25 cellular contexts compared by ENCODE assay signal in genomic region chr12:58959639-58960300, GRCh38. TPM values are rescaled to one million over a fixed set of nuclear protein-coding genes. Genes with fewer than 3 reads are reported as not detected.
DNase-seq lines count a peak whose midpoint lies in the region; ATAC-seq, FAIRE-seq and TF ChIP-seq lines count a peak whose summit lies in the region.
"Had no signal": no experiment of that assay in that cellular context is flagged by ENCODE, and none has a peak within 500 bp of the region (broad histone marks: within the 10 kb centered on the region; RNA-seq: fewer than 3 reads in every experiment).

No MANE protein-coding gene starts in this region.

- no peaks in the 10 kb centered on the region for H3K36me3 Mint-ChIP-seq in astrocyte (ENCODE audit: low read depth, unreplicated experiment)
- H3K36me3 Mint-ChIP-seq: CD4-positive, alpha-beta memory T cell had no signal

- no peak overlapping the region for H3K23ac ChIP-seq in IMR-90 (ENCODE audit: low read depth, low read length)

- intact Hi-C loops in IMR-90 (cut with micrococcal nuclease) (no loop called here), left colon (cut with DNase I, micrococcal nuclease) (no loop called here), transverse colon (cut with DNase I; ENCODE audit: low total_unique reads) (no loop called here)

- H3K27ac Mint-ChIP-seq in astrocyte (ENCODE audit: unreplicated experiment): no peak overlapping the region
- H3K27ac Mint-ChIP-seq: CD4-positive, alpha-beta memory T cell; HFFc6 had no signal

- no peak overlapping the region for H2AFZ ChIP-seq in IMR-90 (replicated peaks; ENCODE audit: low read length, poor library complexity)
- no peak overlapping the region for H2AFZ ChIP-seq in astrocyte (ENCODE audit: low read depth, low read length)

- TF ChIP-seq POLR2A in IMR-90 (IDR thresholded peaks at IDR 0.05; ENCODE audit: low read depth, low read length) (no peak), transverse colon (IDR thresholded peaks at IDR 0.05) (no peak)

- 0 out of 2 replicates have a peak overlapping the region, but pooled peaks have one; percentile 39 for H2AK5ac ChIP-seq in IMR-90 (ENCODE audit: low read depth, low read length)

- H3K4me2 ChIP-seq in IMR-90 (ENCODE audit: low read depth, low read length) (peak overlapping the region; percentile 28; the same call in 1 of the 2 replicates), astrocyte (ENCODE audit: low read length) (no peak overlapping the region)
- H3K4me2 ChIP-seq: BLaER1 treated with 17β-estradiol and CSF1 and Interleukin-3, amounts not matched to agents 10 nM and 100 nM had no signal

- H3K56ac ChIP-seq in IMR-90 (ENCODE audit: extremely low read depth, insufficient read depth, low read length): no peak overlapping the region

- BruUV-seq in IMR-90 (replicated peaks; lab: Mats Ljungman, UMichigan): no TSS peak

- no peaks in the 10 kb centered on the region for H4K20me1 ChIP-seq in IMR-90 (ENCODE audit: insufficient read depth, low read length)
- no peaks in the 10 kb centered on the region for H4K20me1 ChIP-seq in astrocyte (ENCODE audit: insufficient read depth, low read length)
- H4K20me1 ChIP-seq: BLaER1 treated with 17β-estradiol and CSF1 and Interleukin-3, amounts not matched to agents 10 nM and 100 nM had no signal

- H3K4me1 ChIP-seq in IMR-90 (ENCODE audit: control insufficient read depth, insufficient read depth, low read length) (peaks cover 7% of the 10 kb centered on the region), astrocyte (ENCODE audit: insufficient read depth, low read length) (no peaks in the 10 kb centered on the region), transverse colon (peaks cover 0 to 36% (median 9%) of the 10 kb centered on the region in 4 donors)
- H3K4me1 ChIP-seq: BLaER1 treated with 17β-estradiol and CSF1 and Interleukin-3, amounts not matched to agents 10 nM and 100 nM had no signal

- dilution Hi-C loops in IMR-90 (cut with HindIII; ENCODE audit: low sequenced_read_pairs, unreplicated experiment): no loop called here

- H3K27me3 Mint-ChIP-seq in astrocyte (ENCODE audit: low read depth, unreplicated experiment): no peaks in the 10 kb centered on the region
- H3K27me3 Mint-ChIP-seq: CD4-positive, alpha-beta memory T cell had no signal

- TF ChIP-seq EP300 in transverse colon (IDR thresholded peaks at IDR 0.05; ENCODE audit: low read depth): no peak

- H3K4ac ChIP-seq in IMR-90 (ENCODE audit: low read depth, low read length): no peak overlapping the region

- no peak for FAIRE-seq in astrocyte (lab: Jason Lieb, UNC)
- FAIRE-seq: GM19239 had no signal

- no peak overlapping the region for H2AK9ac ChIP-seq in IMR-90 (replicated peaks; ENCODE audit: low read depth, low read length, poor library complexity)

- no peaks in the 10 kb centered on the region for H3K9me3 Mint-ChIP-seq in astrocyte (ENCODE audit: unreplicated experiment)
- H3K9me3 Mint-ChIP-seq: HFFc6 had no signal

- no peak overlapping the region for H3K14ac ChIP-seq in IMR-90 (replicated peaks; ENCODE audit: low read depth, low read length)

- no peak overlapping the region for H3K4me3 Mint-ChIP-seq in astrocyte (ENCODE audit: unreplicated experiment)
- H3K4me3 Mint-ChIP-seq: CD4-positive, alpha-beta memory T cell; HFFc6 had no signal

- H3K9me3 ChIP-seq in IMR-90 (ENCODE audit: control insufficient read depth, insufficient read depth, low read length): no peaks in the 10 kb centered on the region
- no peaks in the 10 kb centered on the region for H3K9me3 ChIP-seq in astrocyte (ENCODE audit: insufficient read depth, low read depth, low read length)
- no peaks in the 10 kb centered on the region for H3K9me3 ChIP-seq in transverse colon
- H3K9me3 ChIP-seq: BLaER1 treated with 17β-estradiol and CSF1 and Interleukin-3, amounts not matched to agents 10 nM and 100 nM had no signal

- H2BK20ac ChIP-seq in IMR-90 (ENCODE audit: low read depth, low read length): peak overlapping the region; percentile 59

- H2BK120ac ChIP-seq in IMR-90 (ENCODE audit: low read depth, low read length): peak overlapping the region; percentile 10; the same call in 1 of the 2 replicates

- H4K5ac ChIP-seq in IMR-90 (ENCODE audit: low read depth, low read length): no peak overlapping the region

- CTCF ChIA-PET in IMR-90 (lab: Yijun Ruan, JAX): interaction anchor here (1.3 kb wide), 1 partner anchor 11 kb away, joined by 4 read pairs; no protein-coding TSS in a partner anchor

- no peak overlapping the region for H3K4me3 ChIP-seq in IMR-90 (ENCODE audit: insufficient read depth, low read depth, low read length)
- H3K4me3 ChIP-seq in astrocyte (ENCODE audit: insufficient read depth, low read depth, low read length): no peak overlapping the region
- no peak overlapping the region for H3K4me3 ChIP-seq in transverse colon
- H3K4me3 ChIP-seq: BLaER1 treated with 17β-estradiol and CSF1 and Interleukin-3, amounts not matched to agents 10 nM and 100 nM had no signal

- no peak overlapping the region for H4K91ac ChIP-seq in IMR-90 (ENCODE audit: insufficient read depth, low read depth, low read length)

- in situ Hi-C loops in IMR-90 (cut with MboI; ENCODE audit: low sequenced_read_pairs) (no loop called here), transverse colon (cut with MboI; ENCODE audit: low pct_ligation_motif_present in 1 of 4, low pct_unique_long_range_greater_than_20kb in 1 of 4, low sequenced_read_pairs in 3 of 4) (no loop called here)

- no peak overlapping the region for H4K8ac ChIP-seq in IMR-90 (ENCODE audit: low read depth in 2 of 2, low read length in 2 of 2)

- no peaks in the 10 kb centered on the region for H3K79me1 ChIP-seq in IMR-90 (ENCODE audit: low read depth in 1 of 2, low read length in 2 of 2)

- no CpG with 5 or more reads among the region's 1 CpG for WGBS in IMR-90 (ENCODE audit: extremely low coverage in 2 of 2, insufficient read length in 1 of 2), 2 experiments
- WGBS in transverse colon (ENCODE audit: low coverage in 1 of 2), 2 donors: 39 to 52% methylated on average over 1 of the region's 1 CpG

- no peak overlapping the region for H3K18ac ChIP-seq in IMR-90 (ENCODE audit: low read depth, low read length)

- no peaks in the 10 kb centered on the region for H3K36me3 ChIP-seq in IMR-90 (ENCODE audit: control insufficient read depth, insufficient read depth, low read length)
- no peaks in the 10 kb centered on the region for H3K36me3 ChIP-seq in astrocyte (ENCODE audit: insufficient read depth, low read length)
- no peaks in the 10 kb centered on the region for H3K36me3 ChIP-seq in transverse colon
- H3K36me3 ChIP-seq: BLaER1 treated with 17β-estradiol and CSF1 and Interleukin-3, amounts not matched to agents 10 nM and 100 nM had no signal

- no peaks in the 10 kb centered on the region for H3K27me3 ChIP-seq in IMR-90 (ENCODE audit: control insufficient read depth, insufficient read depth, low read length)
- H3K27me3 ChIP-seq in astrocyte (ENCODE audit: insufficient read depth, low read length): no peaks in the 10 kb centered on the region
- no peaks in the 10 kb centered on the region for H3K27me3 ChIP-seq in transverse colon
- H3K27me3 ChIP-seq: BLaER1 treated with 17β-estradiol and CSF1 and Interleukin-3, amounts not matched to agents 10 nM and 100 nM had no signal

- H2BK5ac ChIP-seq in IMR-90 (ENCODE audit: low read depth, low read length, poor library complexity, severe bottlenecking): no peak overlapping the region

- no peak overlapping the region for H3K27ac ChIP-seq in IMR-90 (ENCODE audit: insufficient read depth, low read length)
- H3K27ac ChIP-seq in astrocyte (ENCODE audit: low read depth, low read length): no peak overlapping the region
- H3K27ac ChIP-seq in transverse colon: peak overlapping the region; percentile 64 to 72 (median 70)
- H3K27ac ChIP-seq: BLaER1 treated with 17β-estradiol and CSF1 and Interleukin-3, amounts not matched to agents 10 nM and 100 nM had no signal

- ATAC-seq in IMR-90 (ENCODE audit: low read depth) (no peak), left colon (peak; percentile 62)
- ATAC-seq: Panc1 had no signal

- H2BK15ac ChIP-seq in IMR-90 (ENCODE audit: low read depth, low read length): no peak overlapping the region

- H3K4me1 Mint-ChIP-seq in astrocyte (ENCODE audit: low read depth, unreplicated experiment): peaks cover 25% of the 10 kb centered on the region
- H3K4me1 Mint-ChIP-seq: CD4-positive, alpha-beta memory T cell had no signal

- no peaks in the 10 kb centered on the region for H3K9me1 ChIP-seq in IMR-90 (ENCODE audit: insufficient read depth, low read length)

- no peak overlapping the region for H3K9ac ChIP-seq in IMR-90 (ENCODE audit: low read depth, low read length)
- no peak overlapping the region for H3K9ac ChIP-seq in astrocyte (ENCODE audit: low read length)
- H3K9ac ChIP-seq: BLaER1 treated with 17β-estradiol and CSF1 and Interleukin-3, amounts not matched to agents 10 nM and 100 nM had no signal

- H3K79me2 ChIP-seq in astrocyte (ENCODE audit: insufficient read depth, low read length): no peaks in the 10 kb centered on the region

- POLR2A ChIA-PET in IMR-90 (lab: Charles Lee; ENCODE audit: unreplicated experiment): no interaction called here

- no peak for TF ChIP-seq RAD21 in IMR-90 (IDR thresholded peaks at IDR 0.05; ENCODE audit: low read length)

- TF ChIP-seq CTCF in IMR-90 (conservative IDR thresholded peaks at IDR 0.05; ENCODE audit: low read depth, low read length) (no peak), astrocyte (IDR thresholded peaks at IDR 0.05; ENCODE audit: insufficient read depth, low read depth, low read length) (no peak), transverse colon (IDR thresholded peaks at IDR 0.05) (no peak)

- DNase-seq in IMR-90: peak; percentile 13
- peak; percentile 11 for DNase-seq in astrocyte (ENCODE audit: low read depth)
- DNase-seq in left colon: no peak
- no peak for DNase-seq in transverse colon
- no peak for DNase-seq in activated naive CD4-positive, alpha-beta T cell treated with Interleukin-2 at 50 U/mL for 16 hours
- no peak for DNase-seq in NOMO-1 treated with dmso at 0.1 percent for 144 hours (lab: John Stamatoyannopoulos, UW; ENCODE audit: unreplicated experiment)
- DNase-seq in activated naive CD4-positive, alpha-beta T cell treated with anti-CD3 and anti-CD28 coated beads, Interleukin-2, amount 50 U/mL, for 16 hours: no peak
- DNase-seq: ACHN; CD4-positive, alpha-beta memory T cell; DMS153; GDM1; H7; HFFc6; KBM-7; NCI-H1092 treated with DMSO at 0.1 percent for 48 hours; NCI-H146; NCI-H2029 treated with DMSO at 0.1 percent for 48 hours; NCI-H345; NCI-H524; NCI-H774; NK-92 treated with Interleukin-12 subunit alpha and Interleukin-12 subunit beta, amount 100 ng/mL, for 24 hours; SIG-M5 had no signal

TF ChIP-seq in IMR-90, 13 proteins besides CTCF, POLR2A, EP300 and RAD21:
- TF ChIP-seq RFX5 (IDR thresholded peaks at IDR 0.05; ENCODE audit: low read depth, low read length) (no peak), BHLHE40 (IDR thresholded peaks at IDR 0.05; ENCODE audit: low read depth, low read length) (no peak), CHD1 (IDR thresholded peaks at IDR 0.05; ENCODE audit: low read depth, low read length) (no peak), MXI1 (IDR thresholded peaks at IDR 0.05; ENCODE audit: borderline replicate concordance, low read depth, low read length) (no peak)

RNA-seq across cellular contexts. Expression of gene LRIG3, which starts 39.5 kb away (rescaled TPM):
- total RNA-seq in IMR-90 (2012; rRNA removed) (63.9 and 71.2 TPM in 2 replicates), astrocyte (96.0 and 129 TPM in 2 replicates), left colon (10 to 100 TPM; 71.5 to 83.4 TPM), transverse colon (100 to 1,000 TPM in 3 of 4 donors, 10 to 100 TPM in 1; 43.0 to 115 (median 107) TPM)
- 23.6 and 26.4 TPM in 2 replicates for polyA plus RNA-seq in IMR-90 (2012; rRNA removed)
- polyA plus RNA-seq in IMR-90 (2012; cell fraction: cytosol; rRNA removed): 17.8 and 17.9 TPM in 2 replicates
- polyA plus RNA-seq in IMR-90 (2012; cell fraction: nucleus; rRNA removed; ENCODE audit: low replicate concordance): 42.5 and 141 TPM in 2 replicates
- total RNA-seq: CD4-positive, alpha-beta memory T cell had no signal
- polyA plus RNA-seq: CD4-positive, alpha-beta memory T cell had no signal

Comparison
In these comparisons a context has a peak if more than half of its experiments do, and no peak if none do; other contexts are left out.
1. DNase-seq: peak in IMR-90 (single experiment) and astrocyte (single experiment); none in left colon (0 of 2), transverse colon (single experiment), activated naive CD4-positive, alpha-beta T cell treated with Interleukin-2 at 50 U/mL for 16 hours (single experiment), NOMO-1 treated with dmso at 0.1 percent for 144 hours (single experiment) and activated naive CD4-positive, alpha-beta T cell treated with anti-CD3 and anti-CD28 coated beads, Interleukin-2, amount 50 U/mL, for 16 hours (single experiment).
2. H3K27ac ChIP-seq: peak in transverse colon (4 of 4); none in IMR-90 (single experiment) and astrocyte (single experiment).